In the genomic region with DNA sequence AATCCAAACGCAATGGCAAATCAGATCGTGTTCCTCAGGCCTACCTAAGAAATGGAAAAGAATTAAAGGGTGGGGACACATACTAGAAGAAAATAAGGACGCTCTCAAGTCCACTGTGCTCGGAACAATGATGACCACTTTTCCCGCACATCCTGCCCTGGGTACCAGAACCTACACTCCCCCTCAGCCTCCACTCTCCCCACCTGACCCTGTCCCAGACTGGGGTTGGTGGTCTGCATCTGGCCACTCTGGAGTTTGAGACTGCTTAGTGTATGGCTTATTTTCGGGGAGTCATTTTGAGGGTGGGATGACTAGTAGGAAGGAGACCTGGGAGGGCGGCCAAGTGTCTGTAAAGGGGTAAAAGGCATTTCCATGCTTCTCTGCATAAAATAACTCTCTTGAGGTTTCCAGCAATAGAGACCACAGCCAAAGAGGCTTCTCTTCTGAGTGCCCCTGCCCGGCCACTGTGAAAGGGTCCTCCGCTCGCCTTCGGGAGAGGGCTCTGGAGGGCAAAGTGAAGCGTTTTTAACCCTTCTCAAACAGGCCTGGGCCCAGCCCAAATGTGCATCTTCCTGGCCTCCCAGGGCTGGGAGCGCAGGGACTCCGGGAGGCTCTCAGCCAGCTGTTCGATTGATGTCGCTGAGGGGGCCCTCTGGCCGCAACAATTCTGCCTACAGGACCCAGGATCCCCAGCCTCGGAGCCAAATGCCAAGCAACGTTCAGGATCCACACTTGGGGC, we compare ENCODE assay signal across 19 cellular contexts. TPM values are rescaled to one million over a fixed set of nuclear protein-coding genes. Genes with fewer than 3 reads are reported as not detected.
DNase-seq lines count a peak whose midpoint lies in the region; ATAC-seq and TF ChIP-seq lines count a peak whose summit lies in the region.
"Had no signal": no experiment of that assay in that cellular context is flagged by ENCODE, and none has a peak within 500 bp of the region (broad histone marks: within the 10 kb centered on the region; RNA-seq: fewer than 3 reads in every experiment).

No MANE protein-coding gene starts in this region.

- peaks cover 19% of the 10 kb centered on the region for H3K4me1 Mint-ChIP-seq in activated naive CD4-positive, alpha-beta T cell treated with anti-CD3 and anti-CD28 coated beads, Interleukin-2, amount 10 ng/mL, durations not matched to agents 7 days and 5 days
- H3K4me1 Mint-ChIP-seq in activated naive CD4-positive, alpha-beta T cell treated with anti-CD3 and anti-CD28 coated beads for 36 hours (ENCODE audit: low read depth) = peaks cover 24% of the 10 kb centered on the region
- peaks cover 10 to 26% of the 10 kb centered on the region in 2 donors for H3K4me1 Mint-ChIP-seq in natural killer cell

- no peak for DNase-seq in activated naive CD4-positive, alpha-beta T cell treated with anti-CD3 and anti-CD28 coated beads, Interleukin-2, amount 10 ng/mL, durations not matched to agents 7 days and 5 days
- no peak for DNase-seq in activated naive CD4-positive, alpha-beta T cell treated with anti-CD3 and anti-CD28 coated beads for 36 hours
- DNase-seq in ecto neural progenitor cell (ENCODE audit: low spot score) = peak; percentile 68
- no peak for DNase-seq in natural killer cell
- DNase-seq in cerebellar nuclear complex (lab: John Stamatoyannopoulos, UW) = no peak
- DNase-seq in T-helper 2 cell = no peak
- DNase-seq: activated naive CD4-positive, alpha-beta T cell treated with anti-CD3 and anti-CD28 coated beads, Interleukin-2, amount 50 U/mL, for 16 hours; brain microvascular endothelial cell; esophagus squamous epithelium; NCI-H2029; NCI-H446; nucleus accumbens; right lobe of liver; stimulated activated CD4-positive, alpha-beta T cell treated with anti-CD3 and anti-CD28 coated beads, Interleukin-1b, Interleukin-23, amount 100 ng/mL, for 48 hours had no signal

- ATAC-seq in natural killer cell (no peak), HG02970 (IDR thresholded peaks at IDR 0.05; ENCODE audit: low FRiP score, unreplicated experiment) (no peak), GM21825 (IDR thresholded peaks at IDR 0.05; ENCODE audit: unreplicated experiment) (no peak)
- ATAC-seq: right lobe of liver had no signal

- H3K4me3 Mint-ChIP-seq in activated naive CD4-positive, alpha-beta T cell treated with anti-CD3 and anti-CD28 coated beads, Interleukin-2, amount 10 ng/mL, durations not matched to agents 7 days and 5 days = peak overlapping the region; percentile 19
- no peak overlapping the region for H3K4me3 Mint-ChIP-seq in activated naive CD4-positive, alpha-beta T cell treated with anti-CD3 and anti-CD28 coated beads for 36 hours
- H3K4me3 Mint-ChIP-seq in natural killer cell = peak overlapping the region; percentile 69

- intact Hi-C loops in activated naive CD4-positive, alpha-beta T cell treated with anti-CD3 and anti-CD28 coated beads for 36 hours (cut with micrococcal nuclease) = no loop called here
- intact Hi-C loops in natural killer cell (cut with micrococcal nuclease) = no loop called here

- TF ChIP-seq CTCF in natural killer cell (IDR thresholded peaks at IDR 0.05) = no peak

- CTCF ChIA-PET in activated naive CD4-positive, alpha-beta T cell treated with anti-CD3 and anti-CD28 coated beads, Interleukin-2, amount 10 ng/mL, durations not matched to agents 7 days and 5 days (lab: Charles Lee) = interaction anchor here (0.7 kb wide), 1 partner anchor 51 kb away, joined by 3 read pairs; no protein-coding TSS in a partner anchor
- CTCF ChIA-PET in activated naive CD4-positive, alpha-beta T cell treated with anti-CD3 and anti-CD28 coated beads for 36 hours (lab: Charles Lee) = no interaction called here

- peaks cover 7% of the 10 kb centered on the region for H3K36me3 Mint-ChIP-seq in activated naive CD4-positive, alpha-beta T cell treated with anti-CD3 and anti-CD28 coated beads, Interleukin-2, amount 10 ng/mL, durations not matched to agents 7 days and 5 days
- H3K36me3 Mint-ChIP-seq in activated naive CD4-positive, alpha-beta T cell treated with anti-CD3 and anti-CD28 coated beads for 36 hours (ENCODE audit: low read depth) = no peaks in the 10 kb centered on the region
- H3K36me3 Mint-ChIP-seq in natural killer cell = peaks cover 6% of the 10 kb centered on the region

- H3K27ac Mint-ChIP-seq in activated naive CD4-positive, alpha-beta T cell treated with anti-CD3 and anti-CD28 coated beads, Interleukin-2, amount 10 ng/mL, durations not matched to agents 7 days and 5 days = no peak overlapping the region
- no peak overlapping the region for H3K27ac Mint-ChIP-seq in activated naive CD4-positive, alpha-beta T cell treated with anti-CD3 and anti-CD28 coated beads for 36 hours
- no peak overlapping the region for H3K27ac Mint-ChIP-seq in natural killer cell

- H3K27me3 Mint-ChIP-seq in activated naive CD4-positive, alpha-beta T cell treated with anti-CD3 and anti-CD28 coated beads, Interleukin-2, amount 10 ng/mL, durations not matched to agents 7 days and 5 days = peaks cover 97% of the 10 kb centered on the region
- peaks cover 79% of the 10 kb centered on the region for H3K27me3 Mint-ChIP-seq in activated naive CD4-positive, alpha-beta T cell treated with anti-CD3 and anti-CD28 coated beads for 36 hours (ENCODE audit: low read depth)
- H3K27me3 Mint-ChIP-seq in natural killer cell (ENCODE audit: low read depth in 2 of 2) = peaks cover 64 to 88% of the 10 kb centered on the region in 2 donors

- no peaks in the 10 kb centered on the region for H3K9me3 Mint-ChIP-seq in activated naive CD4-positive, alpha-beta T cell treated with anti-CD3 and anti-CD28 coated beads, Interleukin-2, amount 10 ng/mL, durations not matched to agents 7 days and 5 days
- no peaks in the 10 kb centered on the region for H3K9me3 Mint-ChIP-seq in activated naive CD4-positive, alpha-beta T cell treated with anti-CD3 and anti-CD28 coated beads for 36 hours
- H3K9me3 Mint-ChIP-seq in natural killer cell = no peaks in the 10 kb centered on the region

RNA-seq across cellular contexts. Expression of gene OTP, which starts 4.6 kb away (rescaled TPM):
- total RNA-seq in activated naive CD4-positive, alpha-beta T cell treated with anti-CD3 and anti-CD28 coated beads for 36 hours = not detected
- not detected for total RNA-seq in natural killer cell
- total RNA-seq: dermis microvascular lymphatic vessel endothelial cell; esophagus squamous epithelium; right lobe of liver; subcutaneous adipose tissue; T-helper 2 cell treated with Interferon-gamma antibody and Interleukin-4, amounts not matched to agents 100 ng/mL and 5 ng/mL, for 36 hours had no signal
